In the genomic region with DNA sequence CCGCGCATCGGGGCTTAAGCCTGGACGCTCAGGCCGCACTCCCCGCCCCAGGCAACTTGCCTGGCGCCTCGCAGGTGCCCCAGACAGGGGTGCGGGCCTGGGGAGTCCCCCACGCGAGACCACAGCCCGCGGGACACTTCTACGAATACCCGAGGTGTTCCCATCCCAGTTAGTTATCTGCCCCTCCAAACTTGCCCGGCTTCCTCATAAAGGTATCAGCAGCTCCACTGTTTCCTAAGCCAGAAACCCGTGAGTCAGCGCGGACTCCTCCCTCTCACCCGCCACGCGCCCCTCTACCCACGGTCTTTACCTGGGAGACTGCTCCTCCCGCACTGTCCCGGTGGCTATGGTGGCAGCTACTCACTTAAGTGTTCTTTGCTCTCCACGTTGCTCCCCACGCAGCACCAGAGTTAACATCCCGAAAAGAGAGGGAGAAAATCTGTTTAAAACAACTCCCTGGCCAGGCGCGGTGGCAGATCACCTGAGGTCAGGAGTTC, we compare ENCODE assay signal across 8 cellular contexts. TPM values are rescaled to one million over a fixed set of nuclear protein-coding genes. Genes with fewer than 3 reads are reported as not detected.
A peak's percentile ranks its signal among the peaks of the same experiment; 100 is the strongest.
DNase-seq lines count a peak whose midpoint lies in the region; ATAC-seq and TF ChIP-seq lines count a peak whose summit lies in the region.

No MANE protein-coding gene starts in this region.

- H3K36me3 ChIP-seq in sigmoid colon (no peaks in the 10 kb centered on the region), prostate gland (no peaks in the 10 kb centered on the region)

- H3K9me3 ChIP-seq in sigmoid colon (no peaks in the 10 kb centered on the region), prostate gland (no peaks in the 10 kb centered on the region)

- POLR2A ChIA-PET in T-cell (lab: Charles Lee): no interaction called here

- TF ChIP-seq CTCF in GM12865 (IDR thresholded peaks at IDR 0.05; ENCODE audit: insufficient read depth, low read depth, low read length, missing control alignments) (no peak), fibroblast of the aortic adventitia (IDR thresholded peaks at IDR 0.05; ENCODE audit: insufficient read depth, low read length) (no peak), sigmoid colon (IDR thresholded peaks at IDR 0.05) (no peak), prostate gland (IDR thresholded peaks at IDR 0.05) (no peak)

- H3K4me3 Mint-ChIP-seq in T-cell: peak overlapping the region; percentile 74 to 82 (median 78)

- no peaks in the 10 kb centered on the region for H3K9me3 Mint-ChIP-seq in T-cell

- 57 to 63% methylated on average over 30 of the region's 30 CpGs for WGBS in sigmoid colon, 2 donors
- 69% methylated on average over 21 of the region's 30 CpGs for WGBS in prostate gland

- H3K4me1 ChIP-seq in sigmoid colon: peaks cover 3 to 36% (median 29%) of the 10 kb centered on the region in 4 donors
- H3K4me1 ChIP-seq in prostate gland (replicated peaks): peaks cover 6% of the 10 kb centered on the region

- no peak for DNase-seq in GM12865 (ENCODE audit: low read depth)
- DNase-seq in T-cell: peak in 2 of 34 experiments; percentile 6 to 12
- no peak for DNase-seq in fibroblast of the aortic adventitia (ENCODE audit: low read depth)
- no peak for DNase-seq in sigmoid colon
- no peak for DNase-seq in prostate gland (ENCODE audit: low spot score)

- peaks cover 22% of the 10 kb centered on the region for H3K36me3 Mint-ChIP-seq in T-cell

- H3K4me1 Mint-ChIP-seq in T-cell: peaks cover 30 to 38% (median 37%) of the 10 kb centered on the region in 3 donors

- ATAC-seq in T-cell (replicated peaks in 1 of 4) (no peak), HG03432 (IDR thresholded peaks at IDR 0.05; ENCODE audit: unreplicated experiment) (no peak), HG03025 (IDR thresholded peaks at IDR 0.05; ENCODE audit: low FRiP score, unreplicated experiment) (no peak), GM19452 (IDR thresholded peaks at IDR 0.05; ENCODE audit: unreplicated experiment) (no peak)

- H3K27ac ChIP-seq in sigmoid colon (no peak overlapping the region), prostate gland (no peak overlapping the region)

- H3K4me3 ChIP-seq in GM12865 (ENCODE audit: low read depth, low read length): peak overlapping the region; percentile 87; the same call in 1 of the 2 replicates
- H3K4me3 ChIP-seq in fibroblast of the aortic adventitia (ENCODE audit: low read depth, low read length): peak overlapping the region; percentile 70
- H3K4me3 ChIP-seq in sigmoid colon: peak overlapping the region; percentile 35 to 98 (median 83)
- peak overlapping the region in 1 of 2 donors; percentile 98 for H3K4me3 ChIP-seq in prostate gland

- H3K27me3 ChIP-seq in sigmoid colon: no peaks in the 10 kb centered on the region
- H3K27me3 ChIP-seq in prostate gland (replicated peaks; ENCODE audit: insufficient read depth): no peaks in the 10 kb centered on the region

- CTCF ChIA-PET in T-cell (lab: Charles Lee): interaction anchor here in 1 of 2 donors (0.7 kb wide), 1 partner anchor 270 kb away, joined by 3 read pairs; no protein-coding TSS in a partner anchor

- no peak for TF ChIP-seq EP300 in sigmoid colon (IDR thresholded peaks at IDR 0.05)

- TF ChIP-seq POLR2A in sigmoid colon (IDR thresholded peaks at IDR 0.05) (no peak), prostate gland (IDR thresholded peaks at IDR 0.05) (no peak)

- H3K27me3 Mint-ChIP-seq in T-cell: peaks cover 0 to 4% of the 10 kb centered on the region in 2 donors

- H3K27ac Mint-ChIP-seq in T-cell: peak overlapping the region; percentile 36 to 66

- intact Hi-C loops in sigmoid colon (cut with DNase I): loop anchor here (2.0 to 5.0 kb wide), 2 partner anchors 165 to 269 kb away; a partner anchor contains a TSS
- intact Hi-C loops in prostate gland (cut with DNase I): loop anchor here (2.0 kb wide), 1 partner anchor 165 kb away; a partner anchor contains a TSS

RNA-seq across cellular contexts. Expression of a gene that starts 1.0 kb away (rescaled TPM):
- total RNA-seq in T-cell (100 to 1,000 TPM; 114 to 183 (median 127) TPM), fibroblast of the aortic adventitia (ENCODE audit: low replicate concordance) (26.6 and 31.5 TPM in 2 replicates), sigmoid colon (10 to 100 TPM; 39.5 to 85.3 (median 46.4) TPM), prostate gland (100 to 1,000 TPM in 1 of 2 donors, 10 to 100 TPM in 1; 82.2 to 143 TPM)
- polyA plus RNA-seq in sigmoid colon: 10 to 100 TPM in 1 of 3 donors, 1 to 10 TPM in 2; 5.4 to 29.2 (median 7.4) TPM
